Comparison of ENCODE assay signal across 21 cellular contexts in the genomic region with DNA sequence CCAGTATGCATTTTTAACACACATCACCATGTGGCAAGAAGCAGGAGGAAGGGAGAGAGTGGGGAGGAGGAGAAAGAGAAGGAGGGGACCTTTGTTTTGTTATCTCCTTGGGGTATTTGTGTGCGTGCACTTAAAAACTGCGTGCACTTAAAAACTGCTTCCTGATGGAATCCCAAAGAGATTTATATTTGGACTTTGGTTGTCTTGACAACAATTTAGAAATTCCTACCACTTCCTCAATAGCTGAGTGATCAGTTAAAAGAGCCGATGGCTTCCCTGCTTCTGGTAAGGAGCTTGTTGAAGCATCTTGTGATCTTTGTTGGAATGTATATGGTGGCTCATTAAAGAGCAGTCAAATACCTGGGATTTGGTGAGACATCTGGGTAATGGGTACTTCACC. TPM values are rescaled to one million over a fixed set of nuclear protein-coding genes. Genes with fewer than 3 reads are reported as not detected.
DNase-seq lines count a peak whose midpoint lies in the region; ATAC-seq and TF ChIP-seq lines count a peak whose summit lies in the region.
"Had no signal": no experiment of that assay in that cellular context is flagged by ENCODE, and none has a peak within 500 bp of the region (broad histone marks: within the 10 kb centered on the region; RNA-seq: fewer than 3 reads in every experiment).

No MANE protein-coding gene starts in this region.

- H2BK120ac ChIP-seq in mesendoderm (ENCODE audit: low read depth, low read length): no peak overlapping the region

- H4K5ac ChIP-seq in mesendoderm (ENCODE audit: low read length): no peak overlapping the region

- no peak overlapping the region for H3K4ac ChIP-seq in mesendoderm (ENCODE audit: low read depth, low read length)

- ATAC-seq in upper lobe of right lung (no peak), HG03469 (IDR thresholded peaks at IDR 0.05; ENCODE audit: unreplicated experiment) (no peak)
- ATAC-seq: activated CD4-positive, alpha-beta T cell treated with anti-CD3 and anti-CD28 coated beads for 36 hours; body of pancreas had no signal

- H3K4me1 ChIP-seq in mesendoderm (ENCODE audit: control insufficient read depth, low read depth, low read length) (peaks cover 22% of the 10 kb centered on the region), upper lobe of right lung (peaks cover 16% of the 10 kb centered on the region)

- H3K79me1 ChIP-seq in mesendoderm (ENCODE audit: low read length): peaks cover 31% of the 10 kb centered on the region

- H3K9me3 Mint-ChIP-seq in chondrocyte (ENCODE audit: low read depth): no peaks in the 10 kb centered on the region
- H3K9me3 Mint-ChIP-seq: activated naive CD4-positive, alpha-beta T cell treated with anti-CD3 and anti-CD28 coated beads, Interleukin-2, amount 50 U/mL, for 24 hours; H9 had no signal

- H3K56ac ChIP-seq in mesendoderm (ENCODE audit: low read length): no peak overlapping the region

- no peak overlapping the region for H3K23ac ChIP-seq in mesendoderm (ENCODE audit: low read length)

- no peaks in the 10 kb centered on the region for H3K27me3 Mint-ChIP-seq in chondrocyte (ENCODE audit: low read depth)

- no peak overlapping the region for H2BK5ac ChIP-seq in mesendoderm (ENCODE audit: low read length)

- peak overlapping the region; percentile 3 for H3K27ac Mint-ChIP-seq in chondrocyte (ENCODE audit: unreplicated experiment)
- H3K27ac Mint-ChIP-seq: activated CD4-positive, alpha-beta T cell treated with anti-CD3 and anti-CD28 coated beads for 36 hours; activated naive CD4-positive, alpha-beta T cell treated with anti-CD3 and anti-CD28 coated beads, Interleukin-2, amount 50 U/mL, for 24 hours; H9 had no signal

- intact Hi-C loops in upper lobe of right lung (cut with DNase I): no loop called here

- H3K4me3 ChIP-seq in mesendoderm (ENCODE audit: low read length) (no peak overlapping the region), upper lobe of right lung (no peak overlapping the region)
- H3K4me3 ChIP-seq: body of pancreas had no signal

- no peak overlapping the region for H4K8ac ChIP-seq in mesendoderm (ENCODE audit: low read depth, low read length)

- no peak overlapping the region for H3K9ac ChIP-seq in mesendoderm (ENCODE audit: low read length)

- H3K27me3 ChIP-seq in mesendoderm (ENCODE audit: insufficient read depth, low read length, poor library complexity): no peaks in the 10 kb centered on the region
- no peaks in the 10 kb centered on the region for H3K27me3 ChIP-seq in upper lobe of right lung
- H3K27me3 ChIP-seq: body of pancreas, left lung had no signal

- no CpG with 5 or more reads among the region's 3 CpGs for WGBS in mesendoderm (ENCODE audit: extremely low coverage, insufficient coverage, low lambda C conversion rate)

- H2BK15ac ChIP-seq in mesendoderm (replicated peaks; ENCODE audit: low read depth): no peak overlapping the region

- H3K4me3 Mint-ChIP-seq in chondrocyte (ENCODE audit: unreplicated experiment): no peak overlapping the region
- H3K4me3 Mint-ChIP-seq: activated CD4-positive, alpha-beta T cell treated with anti-CD3 and anti-CD28 coated beads for 36 hours; activated naive CD4-positive, alpha-beta T cell treated with anti-CD3 and anti-CD28 coated beads, Interleukin-2, amount 50 U/mL, for 24 hours; H9 had no signal

- no peak overlapping the region for H3K18ac ChIP-seq in mesendoderm (ENCODE audit: low read length)

- no peak overlapping the region for H3K4me2 ChIP-seq in mesendoderm (ENCODE audit: low read length)

- no peak overlapping the region for H2AK5ac ChIP-seq in mesendoderm (ENCODE audit: low read length)

- peaks cover 3% of the 10 kb centered on the region for H3K36me3 Mint-ChIP-seq in chondrocyte (ENCODE audit: low read depth)
- H3K36me3 Mint-ChIP-seq: activated naive CD4-positive, alpha-beta T cell treated with anti-CD3 and anti-CD28 coated beads, Interleukin-2, amount 50 U/mL, for 24 hours; naive B cell had no signal

- no peaks in the 10 kb centered on the region for H3K9me3 ChIP-seq in upper lobe of right lung
- H3K9me3 ChIP-seq: body of pancreas, left lung had no signal

- H3K27ac ChIP-seq in mesendoderm (ENCODE audit: low read depth, low read length) (no peak overlapping the region), upper lobe of right lung (peak overlapping the region; percentile 86)
- H3K27ac ChIP-seq: body of pancreas had no signal

- peaks cover 58% of the 10 kb centered on the region for H3K4me1 Mint-ChIP-seq in chondrocyte (ENCODE audit: low read depth)

- H3K36me3 ChIP-seq in mesendoderm (ENCODE audit: control insufficient read depth, insufficient read depth, low read length) (no peaks in the 10 kb centered on the region), upper lobe of right lung (no peaks in the 10 kb centered on the region)

- H3K79me2 ChIP-seq in mesendoderm (ENCODE audit: control insufficient read depth, insufficient read depth, low read length): peaks cover 46% of the 10 kb centered on the region

- DNase-seq in NOMO-1 treated with DMSO at 0.1 percent for 48 hours (lab: John Stamatoyannopoulos, UW; ENCODE audit: unreplicated experiment) (peak; percentile 11), NOMO-1 treated with dmso at 0.1 percent for 144 hours (lab: John Stamatoyannopoulos, UW; ENCODE audit: unreplicated experiment) (no peak), chondrocyte (ENCODE audit: low spot score) (no peak), mesendoderm (peak; percentile 26), upper lobe of right lung (no peak), NAMALWA (ENCODE audit: low spot score) (no peak), occipital lobe (lab: John Stamatoyannopoulos, UW) (no peak)
- DNase-seq: 8988T; activated CD4-positive, alpha-beta T cell treated with anti-CD3 and anti-CD28 coated beads for 36 hours; activated T-cell treated with anti-CD3 and anti-CD28 coated beads for 4 hours; body of pancreas; foreskin fibroblast; H9; left lung; naive B cell; NCI-H1092 treated with DMSO at 0.1 percent for 48 hours; NCI-H2171 treated with DMSO at 0.1 percent for 48 hours; retina; T1000 had no signal

- no peak for TF ChIP-seq CTCF in chondrocyte (IDR thresholded peaks at IDR 0.05)
- TF ChIP-seq CTCF in upper lobe of right lung (IDR thresholded peaks at IDR 0.05): no peak

RNA-seq across cellular contexts. Expression of gene RAB31, which starts 4.5 kb away (rescaled TPM):
- total RNA-seq in chondrocyte (82.4 to 89.6 TPM (median 87.7 TPM) in 3 replicates), upper lobe of right lung (137 TPM), occipital lobe (27.6 TPM)
- 61.9 TPM for polyA plus RNA-seq in mesendoderm (2013, experiment 1 of 2)
- 62.7 TPM for polyA plus RNA-seq in mesendoderm (2013, experiment 2 of 2)

Comparison
In these comparisons a context has a peak if more than half of its experiments do, and no peak if none do; other contexts are left out.
1. DNase-seq: peak in NOMO-1 treated with DMSO at 0.1 percent for 48 hours (single experiment) and mesendoderm (single experiment); none in NOMO-1 treated with dmso at 0.1 percent for 144 hours (single experiment), chondrocyte (single experiment), upper lobe of right lung (single experiment), NAMALWA (single experiment) and occipital lobe (single experiment).